24 cellular contexts compared by ENCODE assay signal in genomic region chr12:84995646-84996045, GRCh38. TPM values are rescaled to one million over a fixed set of nuclear protein-coding genes. Genes with fewer than 3 reads are reported as not detected.
DNase-seq lines count a peak whose midpoint lies in the region; ATAC-seq, FAIRE-seq and TF ChIP-seq lines count a peak whose summit lies in the region.
"Had no signal": no experiment of that assay in that cellular context is flagged by ENCODE, and none has a peak within 500 bp of the region (broad histone marks: within the 10 kb centered on the region; RNA-seq: fewer than 3 reads in every experiment).

No MANE protein-coding gene starts in this region.

- WGBS in liver = 75% methylated on average over 1 of the region's 1 CpG
- WGBS in HepG2 (ENCODE audit: low lambda C conversion rate) = 5% methylated on average over 1 of the region's 1 CpG

- DNase-seq in HepG2 (ENCODE audit: low spot score) = no peak
- no peak for DNase-seq in astrocyte (ENCODE audit: low read depth)
- DNase-seq in fibroblast of mammary gland (ENCODE audit: low read depth) = peak; percentile 49
- DNase-seq in osteocyte (ENCODE audit: extremely low spot score, unreplicated experiment) = no peak
- no peak for DNase-seq in GM12892 (ENCODE audit: insufficient read length)
- no peak for DNase-seq in NCI-H146 (lab: John Stamatoyannopoulos, UW)
- no peak for DNase-seq in NCI-H2081 treated with DMSO at 0.1 percent for 48 hours (lab: John Stamatoyannopoulos, UW)
- DNase-seq: BE2C; Calu3; CD4-positive, alpha-beta T cell; DMS53; EL; HFFc6; NCI-H1417 treated with DMSO at 0.1 percent for 48 hours; NCI-H1930; NCI-H526 had no signal

- H3K4me1 Mint-ChIP-seq in astrocyte (ENCODE audit: low read depth, unreplicated experiment) (peaks cover 2% of the 10 kb centered on the region), osteocyte (ENCODE audit: unreplicated experiment) (no peaks in the 10 kb centered on the region)

- CTCF ChIA-PET in HepG2 (lab: Yijun Ruan, JAX; ENCODE audit: low intra/inter-chr PET ratio, low total read pairs) = no interaction called here

- BruUV-seq in HepG2 (replicated peaks; lab: Mats Ljungman, UMichigan) = no TSS peak

- no peaks in the 10 kb centered on the region for H3K4me1 ChIP-seq in liver (ENCODE audit: control insufficient read depth in 4 of 4, insufficient read depth in 4 of 4, low read length in 3 of 4)
- peaks cover 6% of the 10 kb centered on the region; the same call in 1 of the 2 replicates for H3K4me1 ChIP-seq in HepG2 (ENCODE audit: insufficient read depth, low read length)
- no peaks in the 10 kb centered on the region for H3K4me1 ChIP-seq in astrocyte (ENCODE audit: insufficient read depth, low read length)
- H3K4me1 ChIP-seq: BE2C had no signal

- TF ChIP-seq POLR2A in HepG2 (IDR thresholded peaks at IDR 0.05; ENCODE audit: insufficient read depth in 1 of 2, low read depth in 2 of 2, low read length in 2 of 2) (no peak), GM12892 (IDR thresholded peaks at IDR 0.05; ENCODE audit: low read depth, low read length) (no peak)

- POLR2A ChIA-PET in HepG2 (lab: Yijun Ruan, JAX) = no interaction called here

- TF ChIP-seq RAD21 in liver (IDR thresholded peaks at IDR 0.05) (no peak), HepG2 (CRISPR knock-in tag; IDR thresholded peaks at IDR 0.05) (no peak)

- FAIRE-seq in HepG2 (lab: Jason Lieb, UNC) (no peak), astrocyte (lab: Jason Lieb, UNC) (no peak), GM12892 (lab: Jason Lieb, UNC) (no peak)
- FAIRE-seq: GM12891, GM18507 had no signal

- no peak overlapping the region for H3K4me2 ChIP-seq in HepG2 (ENCODE audit: low read depth, low read length)
- H3K4me2 ChIP-seq in astrocyte (ENCODE audit: low read length) = peak overlapping the region; percentile 26

- no peak overlapping the region for H3K4me3 ChIP-seq in liver (ENCODE audit: low read depth in 1 of 3, low read length in 3 of 3)
- no peak overlapping the region for H3K4me3 ChIP-seq in HepG2 (replicated peaks in 1 of 3; ENCODE audit: insufficient read depth in 1 of 3, low read depth in 2 of 3, low read length in 3 of 3)
- no peak overlapping the region for H3K4me3 ChIP-seq in astrocyte (ENCODE audit: insufficient read depth, low read depth, low read length)
- no peak overlapping the region for H3K4me3 ChIP-seq in fibroblast of mammary gland (ENCODE audit: control insufficient read depth, low read depth, low read length)

- ATAC-seq in HepG2 = no peak
- ATAC-seq: Panc1, Right ventricle myocardium inferior had no signal

- H3K27me3 Mint-ChIP-seq in astrocyte (ENCODE audit: low read depth, unreplicated experiment) (no peaks in the 10 kb centered on the region), osteocyte (ENCODE audit: unreplicated experiment) (no peaks in the 10 kb centered on the region)
- H3K27me3 Mint-ChIP-seq: CD4-positive, alpha-beta T cell had no signal

- H4K20me1 ChIP-seq in HepG2 (ENCODE audit: insufficient read depth, low read length) (no peaks in the 10 kb centered on the region), astrocyte (ENCODE audit: insufficient read depth, low read length) (no peaks in the 10 kb centered on the region)

- H3K9ac ChIP-seq in liver (ENCODE audit: low read depth in 1 of 2, low read length in 2 of 2) = no peak overlapping the region
- H3K9ac ChIP-seq in HepG2 (ENCODE audit: insufficient read depth, low read depth, low read length) = no peak overlapping the region
- H3K9ac ChIP-seq in astrocyte (ENCODE audit: low read length) = no peak overlapping the region

- TF ChIP-seq CTCF in liver (IDR thresholded peaks at IDR 0.05; ENCODE audit: low read depth, low read length, missing input control) (no peak), HepG2 (CRISPR knock-in tag; IDR thresholded peaks at IDR 0.05) (no peak), astrocyte (IDR thresholded peaks at IDR 0.05; ENCODE audit: insufficient read depth, low read depth, low read length) (no peak), fibroblast of mammary gland (conservative IDR thresholded peaks at IDR 0.05; ENCODE audit: control insufficient read depth, insufficient read depth, low read depth, low read length) (no peak), osteocyte (IDR thresholded peaks at IDR 0.05) (no peak)

- H3K36me3 ChIP-seq in liver (ENCODE audit: control insufficient read depth in 4 of 4, insufficient read depth in 3 of 4, low read depth in 1 of 4, low read length in 3 of 4) (no peaks in the 10 kb centered on the region), HepG2 (replicated peaks in 1 of 2; ENCODE audit: control insufficient read depth in 1 of 2, insufficient read depth in 2 of 2, low read length in 2 of 2) (no peaks in the 10 kb centered on the region), astrocyte (ENCODE audit: insufficient read depth, low read length) (no peaks in the 10 kb centered on the region)
- H3K36me3 ChIP-seq: BE2C had no signal

- no peak overlapping the region for H3K27ac Mint-ChIP-seq in astrocyte (ENCODE audit: unreplicated experiment)
- no peak overlapping the region for H3K27ac Mint-ChIP-seq in osteocyte (ENCODE audit: unreplicated experiment)
- H3K27ac Mint-ChIP-seq: CD4-positive, alpha-beta T cell; HFFc6 had no signal

- in situ Hi-C loops in HepG2 (cut with HindIII; ENCODE audit: extremely low pct_ligation_motif_present, low pct_unique_long_range_greater_than_20kb) = no loop called here

- H3K4me3 Mint-ChIP-seq in astrocyte (ENCODE audit: unreplicated experiment) (no peak overlapping the region), osteocyte (ENCODE audit: unreplicated experiment) (no peak overlapping the region)
- H3K4me3 Mint-ChIP-seq: CD4-positive, alpha-beta T cell; HFFc6 had no signal

- intact Hi-C loops in HepG2 (cut with micrococcal nuclease; ENCODE audit: unreplicated experiment) = no loop called here

- TF ChIP-seq EP300 in HepG2 (IDR thresholded peaks at IDR 0.05; ENCODE audit: low read depth in 2 of 2, low read length in 2 of 2) (no peak), HepG2 (CRISPR knock-in tag; IDR thresholded peaks at IDR 0.05; ENCODE audit: borderline replicate concordance) (no peak)

- no peaks in the 10 kb centered on the region for H3K36me3 Mint-ChIP-seq in astrocyte (ENCODE audit: low read depth, unreplicated experiment)
- H3K36me3 Mint-ChIP-seq in osteocyte (ENCODE audit: unreplicated experiment) = no peaks in the 10 kb centered on the region

- H3K9me3 Mint-ChIP-seq in astrocyte (ENCODE audit: unreplicated experiment) = no peaks in the 10 kb centered on the region
- no peaks in the 10 kb centered on the region for H3K9me3 Mint-ChIP-seq in osteocyte (ENCODE audit: unreplicated experiment)
- H3K9me3 Mint-ChIP-seq: CD4-positive, alpha-beta T cell had no signal

- H3K27me3 ChIP-seq in liver (ENCODE audit: control insufficient read depth in 4 of 4, insufficient read depth in 4 of 4, low read length in 3 of 4) = no peaks in the 10 kb centered on the region
- no peaks in the 10 kb centered on the region for H3K27me3 ChIP-seq in HepG2 (ENCODE audit: control insufficient read depth in 1 of 2, insufficient read depth in 2 of 2, low read length in 2 of 2)
- no peaks in the 10 kb centered on the region for H3K27me3 ChIP-seq in astrocyte (ENCODE audit: insufficient read depth, low read length)
- H3K27me3 ChIP-seq: BE2C had no signal

- H3K27ac ChIP-seq in liver (ENCODE audit: low read depth in 1 of 2, low read length in 2 of 2) = no peak overlapping the region
- no peak overlapping the region for H3K27ac ChIP-seq in HepG2 (ENCODE audit: extremely low read length, insufficient read depth, low read length)
- H3K27ac ChIP-seq in astrocyte (ENCODE audit: low read depth, low read length) = no peak overlapping the region

- no peak overlapping the region for H2AFZ ChIP-seq in HepG2 (ENCODE audit: low read length)
- no peak overlapping the region for H2AFZ ChIP-seq in astrocyte (ENCODE audit: low read depth, low read length)

- H3K9me3 ChIP-seq in liver (ENCODE audit: control insufficient read depth in 4 of 4, low read length in 3 of 4) = no peaks in the 10 kb centered on the region
- H3K9me3 ChIP-seq in HepG2 (ENCODE audit: low read length) = no peaks in the 10 kb centered on the region
- H3K9me3 ChIP-seq in astrocyte (ENCODE audit: insufficient read depth, low read depth, low read length) = no peaks in the 10 kb centered on the region
- H3K9me3 ChIP-seq: BE2C had no signal

- H3K79me2 ChIP-seq in HepG2 (ENCODE audit: insufficient read depth, low read length) (no peaks in the 10 kb centered on the region), astrocyte (ENCODE audit: insufficient read depth, low read length) (no peaks in the 10 kb centered on the region)

RNA-seq across cellular contexts. Expression of gene TSPAN19, which starts 40.4 kb away (rescaled TPM):
- not detected for total RNA-seq in liver
- polyA plus RNA-seq in liver = not detected
- not detected in 2 replicates for total RNA-seq in HepG2 (2016; rRNA removed; fragmentation: Illumina TruSeq; extraction: Trizol)
- total RNA-seq in HepG2 (2016; cell fraction: cytosol; rRNA removed; fragmentation: Illumina TruSeq; extraction: Trizol; ENCODE audit: low read depth) = not detected in 2 replicates
- total RNA-seq in HepG2 (2016; cell fraction: insoluble cytoplasmic fraction; rRNA removed; fragmentation: Illumina TruSeq; extraction: Trizol) = not detected in 2 replicates
- total RNA-seq in HepG2 (2016; cell fraction: membrane; rRNA removed; fragmentation: Illumina TruSeq; extraction: Trizol) = not detected in 2 replicates
- not detected in 2 replicates for total RNA-seq in HepG2 (2016; cell fraction: nucleus; rRNA removed; fragmentation: Illumina TruSeq; extraction: Trizol)
- not detected in 2 replicates for polyA plus RNA-seq in HepG2 (2011; rRNA removed)
- not detected in 2 replicates for polyA plus RNA-seq in HepG2 (2011; cell fraction: cytosol; rRNA removed)
- not detected in 2 replicates for polyA plus RNA-seq in HepG2 (2011; cell fraction: nucleus; rRNA removed)
- polyA plus RNA-seq in HepG2 (2012) = not detected in 2 replicates
- polyA plus RNA-seq in HepG2 (2016; cell fraction: cytosol; fragmentation: Illumina TruSeq; extraction: Trizol; ENCODE audit: low read depth) = not detected in 2 replicates
- not detected in 2 replicates for polyA plus RNA-seq in HepG2 (2016; cell fraction: insoluble cytoplasmic fraction; fragmentation: Illumina TruSeq; extraction: Trizol; ENCODE audit: low read depth)
- not detected in 2 replicates for polyA plus RNA-seq in HepG2 (2016; cell fraction: membrane; fragmentation: Illumina TruSeq; extraction: Trizol; ENCODE audit: low read depth)
- polyA plus RNA-seq in HepG2 (2016; cell fraction: nucleus; fragmentation: Illumina TruSeq; extraction: Trizol; ENCODE audit: insufficient read depth, low read depth) = not detected in 2 replicates
- polyA minus RNA-seq in HepG2 (2011; rRNA and poly(A)+ RNA removed; ENCODE audit: low replicate concordance) = 0.80 TPM in 1 of 2 replicates, not detected in the other
- not detected in 2 replicates for polyA minus RNA-seq in HepG2 (2011; cell fraction: cytosol; rRNA and poly(A)+ RNA removed)
- polyA minus RNA-seq in HepG2 (2011; cell fraction: nucleus; rRNA and poly(A)+ RNA removed) = not detected in 2 replicates
- not detected in 2 replicates for total RNA-seq in astrocyte
- total RNA-seq in osteocyte = not detected in 2 replicates
- polyA plus RNA-seq in GM12892 (2012; ENCODE audit: missing spikeins) = not detected
- total RNA-seq: A172; Calu3; CD4-positive, alpha-beta T cell; H4; HFFc6; M059J had no signal

RNA-seq across cellular contexts. Expression of gene LRRIQ1, which starts 40.5 kb away (rescaled TPM):
- under 1 TPM; 0.05 to 0.08 TPM for total RNA-seq in liver
- polyA plus RNA-seq in liver = not detected
- not detected in 2 replicates for total RNA-seq in HepG2 (2016; rRNA removed; fragmentation: Illumina TruSeq; extraction: Trizol)
- total RNA-seq in HepG2 (2016; cell fraction: cytosol; rRNA removed; fragmentation: Illumina TruSeq; extraction: Trizol; ENCODE audit: low read depth) = not detected in 2 replicates
- 0.24 TPM in 1 of 2 replicates, not detected in the other for total RNA-seq in HepG2 (2016; cell fraction: insoluble cytoplasmic fraction; rRNA removed; fragmentation: Illumina TruSeq; extraction: Trizol)
- total RNA-seq in HepG2 (2016; cell fraction: membrane; rRNA removed; fragmentation: Illumina TruSeq; extraction: Trizol) = 0.03 TPM in 1 of 2 replicates, not detected in the other
- total RNA-seq in HepG2 (2016; cell fraction: nucleus; rRNA removed; fragmentation: Illumina TruSeq; extraction: Trizol) = 0.31 and 1.1 TPM in 2 replicates
- polyA plus RNA-seq in HepG2 (2011; rRNA removed) = not detected in 2 replicates
- polyA plus RNA-seq in HepG2 (2011; cell fraction: cytosol; rRNA removed) = not detected in 2 replicates
- not detected in 2 replicates for polyA plus RNA-seq in HepG2 (2011; cell fraction: nucleus; rRNA removed)
- polyA plus RNA-seq in HepG2 (2012) = not detected in 2 replicates
- not detected in 2 replicates for polyA plus RNA-seq in HepG2 (2016; cell fraction: cytosol; fragmentation: Illumina TruSeq; extraction: Trizol; ENCODE audit: low read depth)
- polyA plus RNA-seq in HepG2 (2016; cell fraction: insoluble cytoplasmic fraction; fragmentation: Illumina TruSeq; extraction: Trizol; ENCODE audit: low read depth) = 0.37 TPM in 1 of 2 replicates, not detected in the other
- polyA plus RNA-seq in HepG2 (2016; cell fraction: membrane; fragmentation: Illumina TruSeq; extraction: Trizol; ENCODE audit: low read depth) = not detected in 2 replicates
- polyA plus RNA-seq in HepG2 (2016; cell fraction: nucleus; fragmentation: Illumina TruSeq; extraction: Trizol; ENCODE audit: insufficient read depth, low read depth) = 0.16 and 0.59 TPM in 2 replicates
- 0.82 TPM in 1 of 2 replicates, not detected in the other for polyA minus RNA-seq in HepG2 (2011; rRNA and poly(A)+ RNA removed; ENCODE audit: low replicate concordance)
- not detected in 2 replicates for polyA minus RNA-seq in HepG2 (2011; cell fraction: cytosol; rRNA and poly(A)+ RNA removed)
- polyA minus RNA-seq in HepG2 (2011; cell fraction: nucleus; rRNA and poly(A)+ RNA removed) = 0.13 TPM in 1 of 2 replicates, not detected in the other
- 1.5 and 1.9 TPM in 2 replicates for total RNA-seq in astrocyte
- not detected in 2 replicates for total RNA-seq in osteocyte
- polyA plus RNA-seq in GM12892 (2012; ENCODE audit: missing spikeins) = 0.42 TPM
- total RNA-seq: CD4-positive, alpha-beta T cell; M059J had no signal
